In the genomic region with DNA sequence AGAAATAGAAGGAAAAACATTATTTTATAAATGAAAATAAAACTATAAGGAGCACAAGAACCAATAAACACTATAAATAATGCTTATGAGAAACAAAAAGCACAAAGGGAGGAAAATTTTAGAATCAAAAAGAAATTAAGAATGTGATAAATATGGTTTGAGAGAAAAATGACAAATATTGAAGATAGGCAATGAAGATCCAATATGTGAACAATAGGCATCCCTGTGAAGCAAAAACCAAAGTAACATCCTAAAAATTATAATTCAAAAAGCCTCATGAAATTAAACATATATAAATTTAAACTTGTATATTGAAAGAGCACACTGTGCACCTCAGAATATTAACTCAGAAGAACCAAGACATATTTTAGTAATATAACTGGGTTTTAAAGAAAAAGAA, we compare ENCODE assay signal across 25 cellular contexts.
"Had no signal": no experiment of that assay in that cellular context is flagged by ENCODE, and none has a peak within 500 bp of the region (broad histone marks: within the 10 kb centered on the region; RNA-seq: fewer than 3 reads in every experiment).

No MANE protein-coding gene starts in this region.

- H3K4me3 ChIP-seq: colonic mucosa, coronary artery, dorsolateral prefrontal cortex, esophagus muscularis mucosa, esophagus squamous epithelium, gastrocnemius medialis, gastroesophageal sphincter, heart left ventricle, heart right ventricle had no signal

- H3K27me3 ChIP-seq: colonic mucosa, dorsolateral prefrontal cortex, esophagus muscularis mucosa, esophagus squamous epithelium, gastrocnemius medialis, gastroesophageal sphincter, heart left ventricle had no signal

- H3K36me3 ChIP-seq: colonic mucosa, esophagus muscularis mucosa, esophagus squamous epithelium, gastrocnemius medialis, gastroesophageal sphincter, heart left ventricle, heart right ventricle had no signal

- FAIRE-seq: colon, endometrium, endothelial cell of umbilical vein had no signal

- H3K27ac ChIP-seq: colonic mucosa, coronary artery, dorsolateral prefrontal cortex, epithelial cell of prostate, esophagus muscularis mucosa, esophagus squamous epithelium, foreskin keratinocyte, gastrocnemius medialis, gastroesophageal sphincter, heart left ventricle, heart right ventricle had no signal

- H3K9me3 ChIP-seq: colonic mucosa had no signal

- DNase-seq: colonic mucosa; dermis blood vessel endothelial cell; dorsolateral prefrontal cortex; effector CD4-positive, alpha-beta T cell; effector CD8-positive, alpha-beta T cell; effector memory CD4-positive, alpha-beta T cell; effector memory CD8-positive, alpha-beta T cell; endodermal cell; erythroblast; esophagus squamous epithelium; foreskin fibroblast; foreskin keratinocyte; foreskin melanocyte; gastrocnemius medialis; glutamatergic neuron; head of caudate nucleus; heart left ventricle; heart right ventricle had no signal

- H3K4me1 ChIP-seq: colonic mucosa, esophagus muscularis mucosa, esophagus squamous epithelium, foreskin keratinocyte, gastrocnemius medialis, gastroesophageal sphincter, heart left ventricle, heart right ventricle had no signal
